Comparison of ENCODE assay signal across 8 cellular contexts in the genomic region with DNA sequence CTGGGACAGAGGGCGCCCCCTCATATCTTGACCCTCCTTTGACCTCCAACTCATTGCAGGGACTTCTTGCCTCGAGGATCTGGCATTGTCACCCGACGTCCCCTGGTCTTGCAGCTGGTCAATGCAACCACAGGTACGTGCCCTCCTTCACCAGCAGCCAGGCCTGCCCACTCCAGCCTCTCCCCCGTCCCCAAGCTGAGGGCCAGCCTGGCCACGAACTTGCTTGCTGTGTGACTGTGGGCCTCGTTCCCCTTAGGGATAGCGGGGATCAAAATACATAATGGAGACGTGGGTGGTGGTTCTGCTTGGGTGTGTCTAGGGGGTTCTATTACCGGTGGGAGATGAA. TPM values are rescaled to one million over a fixed set of nuclear protein-coding genes. Genes with fewer than 3 reads are reported as not detected.
A peak's percentile ranks its signal among the peaks of the same experiment; 100 is the strongest.
DNase-seq lines count a peak whose midpoint lies in the region; ATAC-seq and TF ChIP-seq lines count a peak whose summit lies in the region.

No MANE protein-coding gene starts in this region.

- no peaks in the 10 kb centered on the region for H3K27me3 Mint-ChIP-seq in T-helper 17 cell

- H3K4me3 Mint-ChIP-seq in T-helper 17 cell: peak overlapping the region; percentile 80

- ATAC-seq in T-helper 17 cell: no peak
- peak in 1 of 4 donors; percentile 0 for ATAC-seq in psoas muscle
- ATAC-seq in left colon: no peak
- ATAC-seq in HG02870 (IDR thresholded peaks at IDR 0.05; ENCODE audit: unreplicated experiment): no peak

- TF ChIP-seq POLR2A in esophagus squamous epithelium (IDR thresholded peaks at IDR 0.05): no peak

- H3K27ac Mint-ChIP-seq in T-helper 17 cell: peak overlapping the region; percentile 47

- H3K9me3 ChIP-seq in T-helper 17 cell (ENCODE audit: control insufficient read depth, low read length, poor library complexity, severe bottlenecking): no peaks in the 10 kb centered on the region
- no peaks in the 10 kb centered on the region for H3K9me3 ChIP-seq in esophagus squamous epithelium
- H3K9me3 ChIP-seq in psoas muscle: no peaks in the 10 kb centered on the region

- TF ChIP-seq CTCF in GM06990 (IDR thresholded peaks at IDR 0.05; ENCODE audit: insufficient read depth, low read length, poor library complexity, severe bottlenecking): no peak
- no peak for TF ChIP-seq CTCF in esophagus squamous epithelium (IDR thresholded peaks at IDR 0.05)
- TF ChIP-seq CTCF in psoas muscle (IDR thresholded peaks at IDR 0.05): no peak
- TF ChIP-seq CTCF in GM10266 (IDR thresholded peaks at IDR 0.05; ENCODE audit: control insufficient read depth, insufficient read depth, low read depth, missing control alignments): no peak

- peak overlapping the region; percentile 7 to 64 (median 58) for H3K27ac ChIP-seq in esophagus squamous epithelium
- H3K27ac ChIP-seq in psoas muscle: peak overlapping the region; percentile 23

- intact Hi-C loops in esophagus squamous epithelium (cut with DNase I): no loop called here
- intact Hi-C loops in psoas muscle (cut with DNase I): no loop called here
- intact Hi-C loops in left colon (cut with DNase I, micrococcal nuclease): no loop called here

- WGBS in esophagus squamous epithelium, 2 donors: 72 to 80% methylated on average over 1 to 6 of the region's 11 CpGs
- WGBS in psoas muscle, 3 donors: 49 to 56% (median 54%) methylated on average over 11 of the region's 11 CpGs

- H3K4me1 ChIP-seq in esophagus squamous epithelium: peaks cover 13 to 35% (median 14%) of the 10 kb centered on the region in 3 donors
- peaks cover 3% of the 10 kb centered on the region for H3K4me1 ChIP-seq in psoas muscle

- peaks cover 9% of the 10 kb centered on the region for H3K4me1 Mint-ChIP-seq in T-helper 17 cell

- H3K27me3 ChIP-seq in GM06990 (replicated peaks; ENCODE audit: control insufficient read depth, insufficient read depth, low read length) (no peaks in the 10 kb centered on the region), esophagus squamous epithelium (no peaks in the 10 kb centered on the region), psoas muscle (ENCODE audit: insufficient read depth in 3 of 3, low read length in 2 of 3) (no peaks in the 10 kb centered on the region)

- H3K36me3 ChIP-seq in GM06990 (ENCODE audit: control insufficient read depth, insufficient read depth, low read length) (no peaks in the 10 kb centered on the region), esophagus squamous epithelium (peaks cover 0 to 6% (median 0%) of the 10 kb centered on the region in 3 donors), psoas muscle (ENCODE audit: insufficient read depth in 1 of 2, low read depth in 1 of 2) (no peaks in the 10 kb centered on the region)

- H3K36me3 Mint-ChIP-seq in T-helper 17 cell (ENCODE audit: low read depth): no peaks in the 10 kb centered on the region

- DNase-seq in GM06990 (ENCODE audit: extremely low read depth, insufficient read length): no peak
- no peak for DNase-seq in T-helper 17 cell
- no peak for DNase-seq in esophagus squamous epithelium (lab: John Stamatoyannopoulos, UW)
- DNase-seq in psoas muscle: no peak
- no peak for DNase-seq in GM10266 (ENCODE audit: extremely low spot score)
- DNase-seq in OCI-M1 (lab: John Stamatoyannopoulos, UW): no peak
- no peak for DNase-seq in left colon

- peak overlapping the region; percentile 63 for H3K4me3 ChIP-seq in GM06990 (replicated peaks; ENCODE audit: low read depth, low read length)
- H3K4me3 ChIP-seq in esophagus squamous epithelium: peak overlapping the region; percentile 24 to 65 (median 36)
- peak overlapping the region; percentile 65 for H3K4me3 ChIP-seq in psoas muscle

RNA-seq across cellular contexts. Expression of gene DNM1, which starts 15.0 kb away (rescaled TPM):
- total RNA-seq in T-helper 17 cell: 1 to 10 TPM; 1.3 to 2.2 TPM
- total RNA-seq in esophagus squamous epithelium: 1 to 10 TPM; 1.3 to 9.7 (median 1.6) TPM
- total RNA-seq in psoas muscle: 1 to 10 TPM; 1.2 to 5.4 (median 3.2) TPM
- polyA plus RNA-seq in psoas muscle: 1 to 10 TPM; 1.1 to 2.4 (median 1.5) TPM
- total RNA-seq in left colon: 1 to 10 TPM; 3.8 to 7.8 TPM

RNA-seq across cellular contexts. Expression of gene CIZ1, which starts 26.8 kb away (rescaled TPM):
- total RNA-seq in T-helper 17 cell (100 to 1,000 TPM; 128 to 134 TPM), esophagus squamous epithelium (10 to 100 TPM; 31.0 to 74.6 (median 43.7) TPM), psoas muscle (100 to 1,000 TPM in 3 of 4 donors, 10 to 100 TPM in 1; 86.0 to 119 (median 109) TPM), left colon (100 to 1,000 TPM in 1 of 2 donors, 10 to 100 TPM in 1; 88.9 to 103 TPM)
- polyA plus RNA-seq in psoas muscle: 10 to 100 TPM; 36.2 to 84.7 (median 49.9) TPM

RNA-seq across cellular contexts. Expression of gene GOLGA2, which starts 57.7 kb away (rescaled TPM):
- 10 to 100 TPM; 50.0 to 60.5 TPM for total RNA-seq in T-helper 17 cell
- 10 to 100 TPM; 76.1 to 92.0 (median 89.2) TPM for total RNA-seq in esophagus squamous epithelium
- 10 to 100 TPM; 63.5 to 85.3 (median 76.7) TPM for total RNA-seq in psoas muscle
- 10 to 100 TPM; 57.2 to 79.4 (median 72.4) TPM for polyA plus RNA-seq in psoas muscle
- 100 to 1,000 TPM in 1 of 2 donors, 10 to 100 TPM in 1; 83.6 to 104 TPM for total RNA-seq in left colon

RNA-seq across cellular contexts. Expression of gene SWI5, which starts 57.9 kb away (rescaled TPM):
- total RNA-seq in T-helper 17 cell (10 to 100 TPM in 1 of 2 donors, 1 to 10 TPM in 1; 6.1 to 10.3 TPM), esophagus squamous epithelium (10 to 100 TPM; 15.2 to 28.2 (median 17.5) TPM), psoas muscle (10 to 100 TPM in 3 of 4 donors, 1 to 10 TPM in 1; 10.0 to 24.7 (median 13.0) TPM), left colon (10 to 100 TPM; 11.0 to 13.2 TPM)
- polyA plus RNA-seq in psoas muscle: 10 to 100 TPM; 20.1 to 23.0 (median 22.6) TPM

RNA-seq across cellular contexts. Expression of gene BBLN, which starts 58.1 kb away (rescaled TPM):
- total RNA-seq in T-helper 17 cell: 10 to 100 TPM; 71.0 to 87.9 TPM
- total RNA-seq in esophagus squamous epithelium: 100 to 1,000 TPM; 124 to 214 (median 162) TPM
- 10 to 100 TPM; 14.0 to 21.3 (median 17.8) TPM for total RNA-seq in psoas muscle
- polyA plus RNA-seq in psoas muscle: 10 to 100 TPM; 23.1 to 36.2 (median 27.8) TPM
- total RNA-seq in left colon: 10 to 100 TPM; 35.6 to 50.5 TPM
